Comparison of ENCODE assay signal across 22 cellular contexts in the genomic region with DNA sequence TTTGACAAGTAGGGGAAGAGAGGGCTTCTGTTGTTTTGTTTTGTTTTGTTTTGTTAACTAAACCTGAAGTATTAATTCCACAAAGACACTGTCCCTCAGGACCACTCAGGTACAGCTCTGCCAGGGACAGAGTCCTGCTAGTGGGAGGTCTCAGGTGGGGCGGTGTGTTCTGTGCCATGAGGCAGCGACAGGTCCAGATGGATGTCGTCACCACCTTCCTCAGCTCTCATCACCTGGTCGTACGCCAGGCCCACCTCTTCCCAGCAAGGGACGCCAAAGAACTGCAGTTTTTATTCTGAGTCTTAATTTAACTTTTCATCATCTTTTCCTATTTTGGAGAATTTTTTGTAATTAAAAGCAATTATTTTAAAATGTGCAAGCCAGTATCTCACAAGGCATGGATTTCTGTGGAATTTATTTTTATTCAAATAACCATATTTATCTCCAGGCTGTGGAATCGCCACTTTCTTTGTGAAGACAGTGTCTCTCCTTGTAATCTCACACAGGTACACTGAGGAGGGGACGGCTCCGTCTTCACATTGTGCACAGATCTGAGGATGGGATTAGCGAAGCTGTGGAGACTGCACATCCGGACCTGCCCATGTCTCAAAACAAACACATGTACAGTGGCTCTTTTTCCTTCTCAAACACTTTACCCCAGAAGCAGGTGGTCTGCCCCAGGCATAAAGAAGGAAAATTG.
A peak's percentile ranks its signal among the peaks of the same experiment; 100 is the strongest.
DNase-seq lines count a peak whose midpoint lies in the region; ATAC-seq and TF ChIP-seq lines count a peak whose summit lies in the region.
"Had no signal": no experiment of that assay in that cellular context is flagged by ENCODE, and none has a peak within 500 bp of the region (broad histone marks: within the 10 kb centered on the region; RNA-seq: fewer than 3 reads in every experiment).

No MANE protein-coding gene starts in this region.

- H3K9me3 Mint-ChIP-seq in CD4-positive, alpha-beta T cell = no peaks in the 10 kb centered on the region
- no peaks in the 10 kb centered on the region for H3K9me3 Mint-ChIP-seq in chondrocyte (ENCODE audit: low read depth)
- H3K9me3 Mint-ChIP-seq: activated T-helper 1 cell treated with anti-CD3 and anti-CD28 coated beads, Interleukin-12 subunit alpha, Interleukin-12 subunit beta, Interleukin-2, Interleukin-4 antibody, amounts not matched to agents 30 ng/mL and 10 ng/mL and 1 ng/mL, durations not matched to agents 14 hours and 24 hours and 36 hours; mesothelial cell of epicardium; natural killer cell had no signal

- CTCF ChIA-PET in CD4-positive, alpha-beta T cell (lab: Charles Lee) = interaction anchor here (0.8 to 0.9 kb wide), 2 partner anchors 12 to 73 kb away, joined by 3 read pairs; no protein-coding TSS in a partner anchor

- peaks cover 46% of the 10 kb centered on the region for H3K4me1 Mint-ChIP-seq in CD4-positive, alpha-beta T cell (ENCODE audit: low read depth)
- H3K4me1 Mint-ChIP-seq in T-helper 17 cell (peaks cover 34% of the 10 kb centered on the region), chondrocyte (ENCODE audit: low read depth) (peaks cover 33% of the 10 kb centered on the region)

- no peaks in the 10 kb centered on the region for H3K27me3 Mint-ChIP-seq in CD4-positive, alpha-beta T cell
- H3K27me3 Mint-ChIP-seq in T-helper 17 cell = no peaks in the 10 kb centered on the region
- no peaks in the 10 kb centered on the region for H3K27me3 Mint-ChIP-seq in chondrocyte (ENCODE audit: low read depth)

- no peak for TF ChIP-seq CTCF in CD4-positive, alpha-beta T cell (IDR thresholded peaks at IDR 0.05)
- TF ChIP-seq CTCF in chondrocyte (IDR thresholded peaks at IDR 0.05) = no peak

- no peak for ATAC-seq in CD4-positive, alpha-beta T cell (ENCODE audit: poor library complexity)
- peak; percentile 3 for ATAC-seq in T-helper 17 cell
- no peak for ATAC-seq in GM21423 (IDR thresholded peaks at IDR 0.05; ENCODE audit: unreplicated experiment)
- ATAC-seq: natural killer cell had no signal

- H3K27ac ChIP-seq in CD4-positive, alpha-beta T cell (ENCODE audit: low read depth, low read length) = no peak overlapping the region
- H3K27ac ChIP-seq: 22Rv1, left ventricle myocardium inferior, SJCRH30, suprapubic skin had no signal

- H3K36me3 Mint-ChIP-seq in CD4-positive, alpha-beta T cell (ENCODE audit: low read depth) = peaks cover 25% of the 10 kb centered on the region
- H3K36me3 Mint-ChIP-seq in T-helper 17 cell (ENCODE audit: low read depth) = peaks cover 2% of the 10 kb centered on the region
- peaks cover 18% of the 10 kb centered on the region for H3K36me3 Mint-ChIP-seq in chondrocyte (ENCODE audit: low read depth)
- H3K36me3 Mint-ChIP-seq: natural killer cell had no signal

- H3K27ac Mint-ChIP-seq in CD4-positive, alpha-beta T cell = peak overlapping the region; percentile 77
- H3K27ac Mint-ChIP-seq in T-helper 17 cell = peak overlapping the region; percentile 95
- H3K27ac Mint-ChIP-seq in chondrocyte (ENCODE audit: unreplicated experiment) = peak overlapping the region; percentile 17
- H3K27ac Mint-ChIP-seq: activated T-helper 1 cell treated with anti-CD3 and anti-CD28 coated beads, Interleukin-12 subunit alpha, Interleukin-12 subunit beta, Interleukin-2, Interleukin-4 antibody, amounts not matched to agents 30 ng/mL and 10 ng/mL and 1 ng/mL, durations not matched to agents 14 hours and 24 hours and 36 hours; mesothelial cell of epicardium; natural killer cell had no signal

- peak overlapping the region; percentile 16 for H3K4me3 Mint-ChIP-seq in CD4-positive, alpha-beta T cell
- H3K4me3 Mint-ChIP-seq in T-helper 17 cell (peak overlapping the region; percentile 86), chondrocyte (ENCODE audit: unreplicated experiment) (no peak overlapping the region)
- H3K4me3 Mint-ChIP-seq: activated T-helper 1 cell treated with anti-CD3 and anti-CD28 coated beads, Interleukin-12 subunit alpha, Interleukin-12 subunit beta, Interleukin-2, Interleukin-4 antibody, amounts not matched to agents 30 ng/mL and 10 ng/mL and 1 ng/mL, durations not matched to agents 14 hours and 24 hours and 36 hours; mesothelial cell of epicardium; natural killer cell had no signal

- H3K27me3 ChIP-seq in CD4-positive, alpha-beta T cell (ENCODE audit: control insufficient read depth, insufficient read depth, low read length) = no peaks in the 10 kb centered on the region
- H3K27me3 ChIP-seq: SJCRH30, suprapubic skin had no signal

- no peaks in the 10 kb centered on the region for H3K9me3 ChIP-seq in CD4-positive, alpha-beta T cell (ENCODE audit: control insufficient read depth, low read length)
- H3K9me3 ChIP-seq in T-helper 17 cell (ENCODE audit: control insufficient read depth, low read length, poor library complexity, severe bottlenecking) = no peaks in the 10 kb centered on the region
- H3K9me3 ChIP-seq: left ventricle myocardium inferior, SJCRH30, suprapubic skin had no signal

- DNase-seq in NCI-H82 (lab: John Stamatoyannopoulos, UW) (peak; percentile 18), NCI-H82 treated with DMSO at 0.1 percent for 48 hours (lab: John Stamatoyannopoulos, UW; ENCODE audit: unreplicated experiment) (no peak), T-helper 17 cell (no peak), chondrocyte (ENCODE audit: low spot score) (no peak), AG20443 (ENCODE audit: low spot score) (no peak)
- DNase-seq in CD4-positive, alpha-beta T cell = no peak
- DNase-seq in activated CD4-positive, alpha-beta T cell treated with anti-CD3 and anti-CD28 coated beads for 48 hours = no peak
- DNase-seq: DMS53, GDM1, left ventricle myocardium inferior, natural killer cell, NCI-H1092, NCI-H187, NCI-H2171, NCI-H524 treated with DMSO at 0.1 percent for 48 hours, occipital lobe, SJCRH30 had no signal

- POLR2A ChIA-PET in CD4-positive, alpha-beta T cell (lab: Charles Lee) = interaction anchor here (1.4 kb wide), 1 partner anchor 62 kb away, joined by 4 read pairs; a partner anchor contains a TSS

- intact Hi-C loops in CD4-positive, alpha-beta T cell (cut with DNase I, micrococcal nuclease) = no loop called here

Comparison
In these comparisons a context has a peak if more than half of its experiments do, and no peak if none do; other contexts are left out.
1. H3K27ac Mint-ChIP-seq: peak in every context shown above with its lines; median percentile 95 in T-helper 17 cell; 77 in CD4-positive, alpha-beta T cell; 17 in chondrocyte.